Comparison of ENCODE assay signal across 8 cellular contexts in genomic region chr15:101006931-101007687, GRCh38.
DNase-seq lines count a peak whose midpoint lies in the region; ATAC-seq lines count a peak whose summit lies in the region.

No MANE protein-coding gene starts in this region.

- DNase-seq in GDM1 (lab: John Stamatoyannopoulos, UW) (peak; percentile 37), NCI-H345 (lab: John Stamatoyannopoulos, UW) (peak; percentile 78), cerebellar cortex (ENCODE audit: low spot score) (peak; percentile 84), kidney glomerular epithelial cell (lab: John Stamatoyannopoulos, UW) (peak; percentile 65)
- DNase-seq in activated CD4-positive, CD25-positive, alpha-beta regulatory T cell treated with anti-CD3 and anti-CD28 coated beads, Interleukin-2, amount 50 U/mL, for 72 hours, result peak; percentile 64
- DNase-seq in stimulated activated CD4-positive, alpha-beta T cell treated with anti-CD3 and anti-CD28 coated beads, Interleukin-1b, Interleukin-23, amount 100 ng/mL, for 24 hours (ENCODE audit: low read depth in 4 of 4, low spot score in 1 of 4), result peak; percentile 48 to 55 (median 52)

- ATAC-seq in HG02973 (IDR thresholded peaks at IDR 0.05; ENCODE audit: unreplicated experiment) (peak; percentile 47), GM18868 (IDR thresholded peaks at IDR 0.05; ENCODE audit: unreplicated experiment) (no peak)
